ENCODE assay signal across 2 cellular contexts in genomic region chr10:78175444-78175843, GRCh38.
TF ChIP-seq lines count a peak whose summit lies in the region.

No MANE protein-coding gene starts in this region.

TF ChIP-seq in HepG2, 621 proteins besides CTCF, POLR2A, EP300 and RAD21:
- TF ChIP-seq HNF1B (CRISPR knock-in tag; IDR thresholded peaks at IDR 0.05) = no peak
- no peak for TF ChIP-seq SRSF9 (IDR thresholded peaks at IDR 0.05; ENCODE audit: borderline replicate concordance, insufficient read depth, low read depth, low read length, poor library complexity, severe bottlenecking)
- TF ChIP-seq ZBTB3 (CRISPR knock-in tag; IDR thresholded peaks at IDR 0.05; ENCODE audit: borderline replicate concordance, low read depth) = no peak
- TF ChIP-seq PHF20 (CRISPR knock-in tag; IDR thresholded peaks at IDR 0.05) = no peak
- TF ChIP-seq CBX2 (IDR thresholded peaks at IDR 0.05; ENCODE audit: low read depth, low read length) = no peak
- TF ChIP-seq CBX2 (CRISPR knock-in tag; IDR thresholded peaks at IDR 0.05; ENCODE audit: low read depth) = no peak

TF ChIP-seq in H1, 55 proteins besides CTCF, POLR2A, EP300 and RAD21:
- TF ChIP-seq RBBP5 (IDR thresholded peaks at IDR 0.05; ENCODE audit: borderline replicate concordance, low read depth, low read length) = no peak
- no peak for TF ChIP-seq YY1 (IDR thresholded peaks at IDR 0.05; ENCODE audit: low read depth, low read length)
- no peak for TF ChIP-seq FOSL1 (IDR thresholded peaks at IDR 0.05; ENCODE audit: insufficient read depth, low read depth, low read length)
- no peak for TF ChIP-seq TAF1 (IDR thresholded peaks at IDR 0.05; ENCODE audit: low read depth, low read length)
- TF ChIP-seq JUN (IDR thresholded peaks at IDR 0.05; ENCODE audit: low read depth, low read length) = no peak
- TF ChIP-seq POLR2AphosphoS5 (IDR thresholded peaks at IDR 0.05; ENCODE audit: low read depth, low read length) = no peak
